9 cellular contexts compared by ENCODE assay signal in the genomic region with DNA sequence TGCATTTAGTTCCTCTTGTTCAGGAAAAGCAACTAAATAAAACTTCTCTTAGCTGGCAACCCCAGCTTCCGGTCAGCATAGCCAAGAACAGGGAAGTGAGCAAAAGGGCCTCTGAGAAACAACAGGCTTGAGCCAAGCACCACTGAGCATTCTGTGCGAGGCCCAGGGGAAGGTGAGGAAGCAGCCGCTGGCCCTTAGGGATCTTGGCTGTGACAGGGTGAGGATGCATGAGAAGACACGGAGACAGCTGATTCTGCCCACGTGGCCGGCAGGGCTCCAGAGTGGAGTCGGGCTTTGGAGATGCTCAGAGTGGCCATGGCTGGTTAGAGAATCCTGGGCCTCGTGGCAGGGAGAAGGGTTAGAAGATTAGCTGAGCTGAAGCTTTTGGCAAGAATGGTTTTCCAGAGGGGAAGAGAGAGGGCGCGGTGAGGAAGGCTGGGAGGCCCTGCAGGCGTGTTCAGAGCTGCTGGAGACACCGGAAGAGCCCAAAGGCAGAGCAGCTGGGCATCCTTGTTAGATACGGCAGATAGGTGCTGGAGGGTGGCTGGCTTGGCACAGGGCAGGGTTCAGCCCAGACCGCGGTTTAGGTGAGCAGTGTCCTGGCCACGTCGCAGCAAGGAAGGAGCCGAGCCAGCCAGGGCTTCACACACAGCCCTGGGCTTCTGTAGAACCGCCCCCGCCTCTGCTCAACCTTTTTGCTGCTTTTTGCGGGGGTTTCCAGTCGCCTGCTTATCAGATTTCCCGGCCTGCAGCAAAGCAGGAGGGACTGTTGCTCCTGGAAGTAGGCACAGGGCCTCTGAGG. TPM values are rescaled to one million over a fixed set of nuclear protein-coding genes. Genes with fewer than 3 reads are reported as not detected.
A peak's percentile ranks its signal among the peaks of the same experiment; 100 is the strongest.
DNase-seq lines count a peak whose midpoint lies in the region; TF ChIP-seq lines count a peak whose summit lies in the region.
"Had no signal": no experiment of that assay in that cellular context is flagged by ENCODE, and none has a peak within 500 bp of the region (broad histone marks: within the 10 kb centered on the region; RNA-seq: fewer than 3 reads in every experiment).

No MANE protein-coding gene starts in this region.

- no peaks in the 10 kb centered on the region for H3K9me3 ChIP-seq in parathyroid adenoma (ENCODE audit: control insufficient read depth, low read length)

- peaks cover 74% of the 10 kb centered on the region for H3K79me2 ChIP-seq in parathyroid adenoma

- TF ChIP-seq CTCF in GM12865 (IDR thresholded peaks at IDR 0.05; ENCODE audit: insufficient read depth, low read depth, low read length, missing control alignments) (no peak), VCaP (conservative IDR thresholded peaks at IDR 0.05) (no peak), fibroblast of villous mesenchyme (IDR thresholded peaks at IDR 0.05; ENCODE audit: insufficient read depth, low read depth, low read length) (no peak), parathyroid adenoma (IDR thresholded peaks at IDR 0.05) (no peak), progenitor cell of endocrine pancreas (IDR thresholded peaks at IDR 0.05; ENCODE audit: unreplicated experiment) (no peak)

- H3K4me2 ChIP-seq in parathyroid adenoma (ENCODE audit: low read length) = no peak overlapping the region

- H3K27me3 Mint-ChIP-seq in progenitor cell of endocrine pancreas = no peaks in the 10 kb centered on the region

- no peak overlapping the region for H3K4me3 Mint-ChIP-seq in progenitor cell of endocrine pancreas (ENCODE audit: low read depth)

- H3K4me3 ChIP-seq in GM12865 (ENCODE audit: low read depth, low read length) (no peak overlapping the region; the same call in 1 of the 2 replicates), fibroblast of villous mesenchyme (ENCODE audit: low read depth, low read length) (no peak overlapping the region), parathyroid adenoma (ENCODE audit: low read depth, low read length) (no peak overlapping the region)

- peaks cover 15% of the 10 kb centered on the region for H3K36me3 Mint-ChIP-seq in progenitor cell of endocrine pancreas (ENCODE audit: insufficient read depth)

- H3K27me3 ChIP-seq in parathyroid adenoma (ENCODE audit: control insufficient read depth, insufficient read depth, low read length) = no peaks in the 10 kb centered on the region

- no peak overlapping the region for H3K27ac Mint-ChIP-seq in progenitor cell of endocrine pancreas

- H3K9ac ChIP-seq in parathyroid adenoma = no peak overlapping the region

- no peaks in the 10 kb centered on the region for H3K36me3 ChIP-seq in parathyroid adenoma (ENCODE audit: control insufficient read depth, insufficient read depth, low read length)

- peaks cover 30% of the 10 kb centered on the region for H3K4me1 ChIP-seq in parathyroid adenoma

- H3K27ac ChIP-seq in VCaP = peak overlapping the region; percentile 99
- peak overlapping the region; percentile 16 for H3K27ac ChIP-seq in parathyroid adenoma

- peaks cover 3% of the 10 kb centered on the region for H3K4me1 Mint-ChIP-seq in progenitor cell of endocrine pancreas (ENCODE audit: low read depth)

- no peak overlapping the region for H2AFZ ChIP-seq in parathyroid adenoma

- no peaks in the 10 kb centered on the region for H3K9me3 Mint-ChIP-seq in progenitor cell of endocrine pancreas (ENCODE audit: low read depth)

- DNase-seq in GM12865 (ENCODE audit: low read depth) (peak; percentile 52), fibroblast of villous mesenchyme (ENCODE audit: low read depth) (peak; percentile 56), NCI-H510A treated with DMSO at 0.1 percent for 48 hours (lab: John Stamatoyannopoulos, UW) (no peak), KG1 (lab: John Stamatoyannopoulos, UW) (no peak), DMS 273 treated with DMSO at 0.1 percent for 48 hours (lab: John Stamatoyannopoulos, UW) (no peak), progenitor cell of endocrine pancreas (ENCODE audit: low spot score, unreplicated experiment) (no peak)

RNA-seq across cellular contexts. Expression of a gene that starts 17.3 kb away (rescaled TPM):
- 49.0 and 51.0 TPM in 2 replicates for total RNA-seq in fibroblast of villous mesenchyme
- total RNA-seq in progenitor cell of endocrine pancreas = 87.1 and 90.9 TPM in 2 replicates

RNA-seq across cellular contexts. Expression of a gene that starts 46.9 kb away (rescaled TPM):
- 0.32 and 1.3 TPM in 2 replicates for total RNA-seq in fibroblast of villous mesenchyme
- 20.1 and 20.9 TPM in 2 replicates for total RNA-seq in progenitor cell of endocrine pancreas

RNA-seq across cellular contexts. Expression of a gene that starts 58.0 kb away (rescaled TPM):
- under 0.01 TPM in 1 of 2 replicates, not detected in the other for total RNA-seq in fibroblast of villous mesenchyme
- total RNA-seq in progenitor cell of endocrine pancreas = 0.13 and 0.24 TPM in 2 replicates
- total RNA-seq: epithelial cell of proximal tubule had no signal

Comparison
In these comparisons a context has a peak if more than half of its experiments do, and no peak if none do; other contexts are left out.
1. DNase-seq: peak in GM12865 (single experiment) and fibroblast of villous mesenchyme (single experiment); none in NCI-H510A treated with DMSO at 0.1 percent for 48 hours (single experiment), KG1 (single experiment), DMS 273 treated with DMSO at 0.1 percent for 48 hours (single experiment) and progenitor cell of endocrine pancreas (single experiment).